Comparison of ENCODE assay signal across 11 cellular contexts in genomic region chr22:18890510-18891192, GRCh38. TPM values are rescaled to one million over a fixed set of nuclear protein-coding genes. Genes with fewer than 3 reads are reported as not detected.
DNase-seq lines count a peak whose midpoint lies in the region; ATAC-seq, FAIRE-seq and TF ChIP-seq lines count a peak whose summit lies in the region.
"Not testable (repeated sequence)": the region's sequence is repeated elsewhere in the genome, so short reads cannot be mapped to it uniquely, and the experiment has no call there.
"Had no signal": no experiment of that assay in that cellular context is flagged by ENCODE, and none has a peak within 500 bp of the region (broad histone marks: within the 10 kb centered on the region; RNA-seq: fewer than 3 reads in every experiment).

No MANE protein-coding gene starts in this region.

- H3K27ac ChIP-seq in keratinocyte (ENCODE audit: control insufficient read depth, insufficient read depth, low read length); thoracic aorta: not testable (repeated sequence)

- FAIRE-seq in G401.6 (lab: Jason Lieb, UNC): peak; percentile 100
- peak; percentile 100 for FAIRE-seq in GM19239 (lab: Jason Lieb, UNC)
- FAIRE-seq in endometrium (lab: Jason Lieb, UNC): peak; percentile 59
- peak; percentile 74 for FAIRE-seq in keratinocyte (lab: Jason Lieb, UNC)

- H3K4me3 ChIP-seq in keratinocyte (ENCODE audit: control insufficient read depth in 2 of 3, extremely low read depth in 1 of 3, insufficient read depth in 2 of 3, low read depth in 1 of 3, low read length in 3 of 3); thoracic aorta: not testable (repeated sequence)

- H3K79me2 ChIP-seq in keratinocyte (ENCODE audit: control insufficient read depth, insufficient read depth, low read length): not testable (repeated sequence)

- H3K9me1 ChIP-seq in keratinocyte (ENCODE audit: control insufficient read depth, extremely low read depth, insufficient read depth, low read length): not testable (repeated sequence)

- H3K36me3 ChIP-seq in keratinocyte (ENCODE audit: control insufficient read depth in 2 of 2, extremely low read depth in 1 of 2, insufficient read depth in 2 of 2, low read length in 2 of 2); thoracic aorta: not testable (repeated sequence)

- not testable (repeated sequence) for H4K20me1 ChIP-seq in keratinocyte (ENCODE audit: control insufficient read depth, extremely low read depth, insufficient read depth, low read length)

- dilution Hi-C loops in keratinocyte (cut with MboI; ENCODE audit: extremely low pct_ligation_motif_present, low sequenced_read_pairs): not testable (repeated sequence)

- DNase-seq in GM19239 (ENCODE audit: insufficient read length, low spot score); activated naive CD8-positive, alpha-beta T cell treated with anti-CD3 and anti-CD28 coated beads, Interleukin-2, amount 50 U/mL, for 24 hours; keratinocyte (ENCODE audit: low read depth, low spot score); thoracic aorta (ENCODE audit: low spot score): not testable (repeated sequence)

- not testable (repeated sequence) for H3K36me3 Mint-ChIP-seq in activated naive CD8-positive, alpha-beta T cell treated with anti-CD3 and anti-CD28 coated beads, Interleukin-2, amount 50 U/mL, for 24 hours (ENCODE audit: low read depth)

- ATAC-seq in GM21528 (IDR thresholded peaks at IDR 0.05; ENCODE audit: low FRiP score, unreplicated experiment) (peak; percentile 90), HG02798 (IDR thresholded peaks at IDR 0.05; ENCODE audit: poor library complexity, unreplicated experiment) (peak; percentile 90), thoracic aorta (ENCODE audit: insufficient number of reproducible peaks, low FRiP score, low read depth) (peak; percentile 88)
- peak; percentile 28 for ATAC-seq in activated naive CD8-positive, alpha-beta T cell treated with anti-CD3 and anti-CD28 coated beads, Interleukin-2, amount 50 U/mL, for 24 hours

- not testable (repeated sequence) for TF ChIP-seq CTCF in keratinocyte (optimal IDR thresholded peaks at IDR 0.05 in 1 of 3, IDR thresholded peaks at IDR 0.05 in 1 of 3, conservative IDR thresholded peaks at IDR 0.05 in 1 of 3; ENCODE audit: extremely low read depth in 1 of 3, insufficient read depth in 2 of 3, low read length in 3 of 3); thoracic aorta (IDR thresholded peaks at IDR 0.05)

- H3K9me3 Mint-ChIP-seq in activated naive CD8-positive, alpha-beta T cell treated with anti-CD3 and anti-CD28 coated beads, Interleukin-2, amount 50 U/mL, for 24 hours: not testable (repeated sequence)

- H2AFZ ChIP-seq in keratinocyte (ENCODE audit: control insufficient read depth, low read length): not testable (repeated sequence)

- H3K9ac ChIP-seq in keratinocyte (ENCODE audit: control insufficient read depth, extremely low read depth, insufficient read depth, low read length): not testable (repeated sequence)

- not testable (repeated sequence) for H3K27me3 Mint-ChIP-seq in activated naive CD8-positive, alpha-beta T cell treated with anti-CD3 and anti-CD28 coated beads, Interleukin-2, amount 50 U/mL, for 24 hours

- H3K4me1 Mint-ChIP-seq in activated naive CD8-positive, alpha-beta T cell treated with anti-CD3 and anti-CD28 coated beads, Interleukin-2, amount 50 U/mL, for 24 hours: not testable (repeated sequence)

- H3K27me3 ChIP-seq in keratinocyte (ENCODE audit: control insufficient read depth, extremely low read depth, insufficient read depth, low read length); thoracic aorta (replicated peaks; ENCODE audit: insufficient read depth): not testable (repeated sequence)

- not testable (repeated sequence) for H3K27ac Mint-ChIP-seq in activated naive CD8-positive, alpha-beta T cell treated with anti-CD3 and anti-CD28 coated beads, Interleukin-2, amount 50 U/mL, for 24 hours

- H3K9me3 ChIP-seq in keratinocyte (ENCODE audit: control insufficient read depth, low read depth, low read length); thoracic aorta: not testable (repeated sequence)

- H3K4me3 Mint-ChIP-seq in activated naive CD8-positive, alpha-beta T cell treated with anti-CD3 and anti-CD28 coated beads, Interleukin-2, amount 50 U/mL, for 24 hours: not testable (repeated sequence)

- not testable (repeated sequence) for H3K4me1 ChIP-seq in keratinocyte (ENCODE audit: control insufficient read depth, extremely low read depth, insufficient read depth, low read length); thoracic aorta (ENCODE audit: control insufficient read depth in 1 of 2, low read depth in 2 of 2)

- H3K4me2 ChIP-seq in keratinocyte (ENCODE audit: control insufficient read depth, extremely low read depth, insufficient read depth, low read depth, low read length): not testable (repeated sequence)

RNA-seq across cellular contexts. Expression of gene DGCR6, which starts 15.5 kb away (rescaled TPM):
- polyA plus RNA-seq in keratinocyte: 0.37 to 1.2 TPM (median 0.88 TPM) in 3 replicates
- polyA plus RNA-seq in keratinocyte (2011; ENCODE audit: low read depth): 2.0 TPM
- polyA plus RNA-seq in keratinocyte (2011; cell fraction: cytosol; rRNA removed): 0.64 and 0.97 TPM in 2 replicates
- polyA plus RNA-seq in keratinocyte (2011; cell fraction: nucleus; rRNA removed): 2.0 and 3.4 TPM in 2 replicates
- polyA plus RNA-seq in keratinocyte (2012; ENCODE audit: low replicate concordance): 0.32 and 2.2 TPM in 2 replicates
- 0.16 to 1.4 TPM (median 0.95 TPM) in 3 replicates for polyA minus RNA-seq in keratinocyte
- polyA minus RNA-seq in keratinocyte (2011; cell fraction: cytosol; rRNA and poly(A)+ RNA removed): 2.7 TPM
- 0.39 and 0.95 TPM in 2 replicates for polyA minus RNA-seq in keratinocyte (2011; cell fraction: nucleus; rRNA and poly(A)+ RNA removed)
- total RNA-seq in thoracic aorta: 1 to 10 TPM; 2.6 to 4.9 TPM

RNA-seq across cellular contexts. Expression of gene PRODH, which starts 45.4 kb away (rescaled TPM):
- polyA plus RNA-seq in keratinocyte: 6.7 to 36.1 TPM (median 12.3 TPM) in 3 replicates
- polyA plus RNA-seq in keratinocyte (2011; ENCODE audit: low read depth): 13.9 TPM
- polyA plus RNA-seq in keratinocyte (2011; cell fraction: cytosol; rRNA removed): 3.7 and 8.6 TPM in 2 replicates
- polyA plus RNA-seq in keratinocyte (2011; cell fraction: nucleus; rRNA removed): 44.5 and 65.8 TPM in 2 replicates
- 5.7 and 24.0 TPM in 2 replicates for polyA plus RNA-seq in keratinocyte (2012; ENCODE audit: low replicate concordance)
- 8.7 to 22.1 TPM (median 11.3 TPM) in 3 replicates for polyA minus RNA-seq in keratinocyte
- 15.5 TPM for polyA minus RNA-seq in keratinocyte (2011; cell fraction: cytosol; rRNA and poly(A)+ RNA removed)
- 14.8 and 18.3 TPM in 2 replicates for polyA minus RNA-seq in keratinocyte (2011; cell fraction: nucleus; rRNA and poly(A)+ RNA removed)
- total RNA-seq in thoracic aorta: 10 to 100 TPM in 1 of 2 donors, 1 to 10 TPM in 1; 7.5 to 16.0 TPM
- total RNA-seq: CD8-positive, alpha-beta T cell; RPMI7951 had no signal
- polyA plus RNA-seq: IgD-negative memory B cell had no signal

Comparison
In these comparisons a context has a peak if more than half of its experiments do, and no peak if none do; other contexts are left out.
1. ATAC-seq: peak in every context shown above with its lines; median percentile 90 in GM21528; 90 in HG02798; 88 in thoracic aorta; 28 in activated naive CD8-positive, alpha-beta T cell treated with anti-CD3 and anti-CD28 coated beads, Interleukin-2, amount 50 U/mL, for 24 hours.